1 cellular context compared by ENCODE assay signal in the genomic region with DNA sequence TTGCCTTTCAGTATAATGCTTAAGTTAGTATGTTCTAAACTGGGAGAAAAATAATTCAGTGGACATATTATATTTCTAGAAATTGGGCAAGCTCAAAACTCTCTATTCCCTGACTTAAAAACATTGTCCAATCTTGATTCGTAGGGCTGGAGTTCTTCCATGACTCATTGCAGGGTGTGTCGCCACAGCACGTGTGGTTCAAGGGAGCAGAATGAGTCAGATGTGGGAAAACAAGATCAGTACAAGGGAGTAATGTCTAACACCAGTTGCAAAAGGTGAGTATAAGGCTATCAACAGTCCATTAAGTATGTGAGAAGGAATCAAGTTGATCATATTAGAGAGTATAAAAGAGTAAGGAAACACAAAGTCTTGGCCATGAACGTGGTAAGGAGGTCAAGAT.
TF ChIP-seq lines count a peak whose summit lies in the region.

No MANE protein-coding gene starts in this region.

TF ChIP-seq in GM23338, 12 proteins besides CTCF, POLR2A, EP300 and RAD21 (continued from another document):
- TF ChIP-seq, protein P1, sequence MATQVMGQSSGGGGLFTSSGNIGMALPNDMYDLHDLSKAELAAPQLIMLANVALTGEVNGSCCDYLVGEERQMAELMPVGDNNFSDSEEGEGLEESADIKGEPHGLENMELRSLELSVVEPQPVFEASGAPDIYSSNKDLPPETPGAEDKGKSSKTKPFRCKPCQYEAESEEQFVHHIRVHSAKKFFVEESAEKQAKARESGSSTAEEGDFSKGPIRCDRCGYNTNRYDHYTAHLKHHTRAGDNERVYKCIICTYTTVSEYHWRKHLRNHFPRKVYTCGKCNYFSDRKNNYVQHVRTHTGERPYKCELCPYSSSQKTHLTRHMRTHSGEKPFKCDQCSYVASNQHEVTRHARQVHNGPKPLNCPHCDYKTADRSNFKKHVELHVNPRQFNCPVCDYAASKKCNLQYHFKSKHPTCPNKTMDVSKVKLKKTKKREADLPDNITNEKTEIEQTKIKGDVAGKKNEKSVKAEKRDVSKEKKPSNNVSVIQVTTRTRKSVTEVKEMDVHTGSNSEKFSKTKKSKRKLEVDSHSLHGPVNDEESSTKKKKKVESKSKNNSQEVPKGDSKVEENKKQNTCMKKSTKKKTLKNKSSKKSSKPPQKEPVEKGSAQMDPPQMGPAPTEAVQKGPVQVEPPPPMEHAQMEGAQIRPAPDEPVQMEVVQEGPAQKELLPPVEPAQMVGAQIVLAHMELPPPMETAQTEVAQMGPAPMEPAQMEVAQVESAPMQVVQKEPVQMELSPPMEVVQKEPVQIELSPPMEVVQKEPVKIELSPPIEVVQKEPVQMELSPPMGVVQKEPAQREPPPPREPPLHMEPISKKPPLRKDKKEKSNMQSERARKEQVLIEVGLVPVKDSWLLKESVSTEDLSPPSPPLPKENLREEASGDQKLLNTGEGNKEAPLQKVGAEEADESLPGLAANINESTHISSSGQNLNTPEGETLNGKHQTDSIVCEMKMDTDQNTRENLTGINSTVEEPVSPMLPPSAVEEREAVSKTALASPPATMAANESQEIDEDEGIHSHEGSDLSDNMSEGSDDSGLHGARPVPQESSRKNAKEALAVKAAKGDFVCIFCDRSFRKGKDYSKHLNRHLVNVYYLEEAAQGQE (IDR thresholded peaks at IDR 0.05; ENCODE audit: unreplicated experiment), result no peak
- TF ChIP-seq EZH2phosphoT487 (IDR thresholded peaks at IDR 0.05; ENCODE audit: unreplicated experiment), result no peak
